10 cellular contexts compared by ENCODE assay signal in genomic region chr21:34846214-34846575, GRCh38.
DNase-seq lines count a peak whose midpoint lies in the region; ATAC-seq, FAIRE-seq and TF ChIP-seq lines count a peak whose summit lies in the region.
"Had no signal": no experiment of that assay in that cellular context is flagged by ENCODE, and none has a peak within 500 bp of the region (broad histone marks: within the 10 kb centered on the region; RNA-seq: fewer than 3 reads in every experiment).

No MANE protein-coding gene starts in this region.

- H3K27me3 ChIP-seq in BLaER1 treated with 17β-estradiol and CSF1 and Interleukin-3, amounts not matched to agents 10 nM and 100 nM, result no peaks in the 10 kb centered on the region
- H3K27me3 ChIP-seq in Loucy (ENCODE audit: insufficient read depth, low read length, poor library complexity, severe bottlenecking) (no peaks in the 10 kb centered on the region), trophoblast cell (ENCODE audit: insufficient read depth, low read length) (no peaks in the 10 kb centered on the region), pancreas (no peaks in the 10 kb centered on the region)

- no peaks in the 10 kb centered on the region for H3K9me3 Mint-ChIP-seq in effector memory CD8-positive, alpha-beta T cell
- H3K9me3 Mint-ChIP-seq: immature natural killer cell had no signal

- peaks cover 33% of the 10 kb centered on the region for H3K36me3 Mint-ChIP-seq in effector memory CD8-positive, alpha-beta T cell (ENCODE audit: insufficient read depth)

- no peak overlapping the region for H3K4me3 ChIP-seq in BLaER1 treated with 17β-estradiol and CSF1 and Interleukin-3, amounts not matched to agents 10 nM and 100 nM
- H3K4me3 ChIP-seq in Loucy (ENCODE audit: low read length, poor library complexity, severe bottlenecking), result no peak overlapping the region
- no peak overlapping the region for H3K4me3 ChIP-seq in trophoblast cell (ENCODE audit: low read depth, low read length)
- no peak overlapping the region for H3K4me3 ChIP-seq in pancreas

- H3K36me3 ChIP-seq in BLaER1 treated with 17β-estradiol and CSF1 and Interleukin-3, amounts not matched to agents 10 nM and 100 nM, result peaks cover 94 to 97% (median 96%) of the 10 kb centered on the region in 11 experiments
- H3K36me3 ChIP-seq in Loucy (ENCODE audit: insufficient read depth, low read length), result peaks cover 93% of the 10 kb centered on the region
- H3K36me3 ChIP-seq in trophoblast cell (ENCODE audit: control insufficient read depth in 1 of 2, insufficient read depth in 2 of 2, low read length in 2 of 2), result peaks cover 35 to 47% of the 10 kb centered on the region in 2 experiments
- H3K36me3 ChIP-seq in pancreas, result no peaks in the 10 kb centered on the region

- H3K27ac ChIP-seq in BLaER1 treated with 17β-estradiol and CSF1 and Interleukin-3, amounts not matched to agents 10 nM and 100 nM, result peak overlapping the region in 4 of 11 experiments; percentile 1 to 23 (median 7); a peak in 9 of 22 replicates
- H3K27ac ChIP-seq in trophoblast cell (ENCODE audit: low read depth, low read length), result peak overlapping the region; percentile 86
- no peak overlapping the region for H3K27ac ChIP-seq in pancreas

- FAIRE-seq in GM19239 (lab: Jason Lieb, UNC), result no peak
- no peak for FAIRE-seq in pancreas (lab: Jason Lieb, UNC)

- H4K8ac ChIP-seq in trophoblast cell (ENCODE audit: low read depth, low read length), result peak overlapping the region; percentile 55

- H3K4me2 ChIP-seq in BLaER1 treated with 17β-estradiol and CSF1 and Interleukin-3, amounts not matched to agents 10 nM and 100 nM, result peak overlapping the region; percentile 15 to 86 (median 40); a peak in 19 of 22 replicates
- no peak overlapping the region for H3K4me2 ChIP-seq in Loucy (ENCODE audit: low read depth, low read length, poor library complexity, severe bottlenecking)
- peak overlapping the region; percentile 9 for H3K4me2 ChIP-seq in trophoblast cell (ENCODE audit: low read length)

- H3K9me3 ChIP-seq in BLaER1 treated with 17β-estradiol and CSF1 and Interleukin-3, amounts not matched to agents 10 nM and 100 nM (replicated peaks in 1 of 11), result no peaks in the 10 kb centered on the region
- H3K9me3 ChIP-seq in Loucy (ENCODE audit: insufficient read depth, low read depth, low read length), result no peaks in the 10 kb centered on the region
- H3K9me3 ChIP-seq in trophoblast cell (ENCODE audit: insufficient read depth, low read depth, low read length), result peaks cover 1% of the 10 kb centered on the region
- no peaks in the 10 kb centered on the region for H3K9me3 ChIP-seq in pancreas

- peaks cover 92 to 98% (median 96%) of the 10 kb centered on the region in 11 experiments for H4K20me1 ChIP-seq in BLaER1 treated with 17β-estradiol and CSF1 and Interleukin-3, amounts not matched to agents 10 nM and 100 nM
- H4K20me1 ChIP-seq in Loucy (ENCODE audit: insufficient read depth, low read length, poor library complexity, severe bottlenecking), result peaks cover 94% of the 10 kb centered on the region

- peaks cover 40 to 48% of the 10 kb centered on the region in 2 donors for H3K4me1 Mint-ChIP-seq in effector memory CD8-positive, alpha-beta T cell (ENCODE audit: low read depth in 2 of 2)

- peak overlapping the region; percentile 41 for H3K14ac ChIP-seq in trophoblast cell (ENCODE audit: low read length)

- WGBS in trophoblast cell (ENCODE audit: extremely low coverage, insufficient coverage, insufficient read length), result no CpG with 5 or more reads among the region's 2 CpGs
- WGBS in pancreas, 2 donors, result 84 to 97% methylated on average over 2 of the region's 2 CpGs

- no peak overlapping the region for H2AK5ac ChIP-seq in trophoblast cell (ENCODE audit: low read length)

- peak overlapping the region in 2 of 11 experiments; percentile 3 to 57; a peak in 3 of 22 replicates for H3K9ac ChIP-seq in BLaER1 treated with 17β-estradiol and CSF1 and Interleukin-3, amounts not matched to agents 10 nM and 100 nM
- H3K9ac ChIP-seq in Loucy (ENCODE audit: low read depth, low read length, poor library complexity, severe bottlenecking) (peak overlapping the region; percentile 25), trophoblast cell (ENCODE audit: low read length) (no peak overlapping the region)

- H3K9me2 ChIP-seq in Loucy (replicated peaks; ENCODE audit: low read depth, low read length), result no peaks in the 10 kb centered on the region

- intact Hi-C loops in pancreas (cut with DNase I), result no loop called here

- peak overlapping the region; percentile 56 to 90 for H3K27ac Mint-ChIP-seq in effector memory CD8-positive, alpha-beta T cell

- H2BK5ac ChIP-seq in trophoblast cell (ENCODE audit: low read depth, low read length, poor library complexity), result peak overlapping the region; percentile 85

- H4K91ac ChIP-seq in trophoblast cell (ENCODE audit: low read depth, low read length), result peak overlapping the region; percentile 91

- H3K18ac ChIP-seq in trophoblast cell (ENCODE audit: low read length), result peak overlapping the region; percentile 50

- no peak for DNase-seq in effector memory CD8-positive, alpha-beta T cell
- DNase-seq in trophoblast cell (no peak), GM19239 (ENCODE audit: insufficient read length, low spot score) (no peak), NOMO-1 (lab: John Stamatoyannopoulos, UW; ENCODE audit: unreplicated experiment in 2 of 2) (no peak), SW 1271 (lab: John Stamatoyannopoulos, UW) (no peak), pancreas (no peak)
- DNase-seq: NCI-H526 treated with DMSO at 0.1 percent for 48 hours had no signal

- H2BK12ac ChIP-seq in trophoblast cell (ENCODE audit: low read length), result peak overlapping the region; percentile 34

- H2BK120ac ChIP-seq in trophoblast cell (ENCODE audit: insufficient read depth, low read length, poor library complexity), result peak overlapping the region; percentile 69

- H3K4ac ChIP-seq in trophoblast cell (ENCODE audit: low read depth, low read length), result no peak overlapping the region

- H3K4me3 Mint-ChIP-seq in effector memory CD8-positive, alpha-beta T cell, result peak overlapping the region; percentile 55 to 60

- no peak overlapping the region for H4K12ac ChIP-seq in trophoblast cell (ENCODE audit: low read depth, low read length)

- no peak for ATAC-seq in effector memory CD8-positive, alpha-beta T cell (replicated peaks)
- no peak for ATAC-seq in pancreas

- TF ChIP-seq CTCF in Loucy (conservative IDR thresholded peaks at IDR 0.05; ENCODE audit: low read length), result no peak
- no peak for TF ChIP-seq CTCF in pancreas (IDR thresholded peaks at IDR 0.05)

- peaks cover 23% of the 10 kb centered on the region for H3K79me1 ChIP-seq in trophoblast cell (ENCODE audit: low read length)

- peaks cover 4% of the 10 kb centered on the region; the same call in 1 of the 2 replicates for H3F3A ChIP-seq in Loucy (ENCODE audit: low read depth)

- no peaks in the 10 kb centered on the region for H3K27me3 Mint-ChIP-seq in effector memory CD8-positive, alpha-beta T cell

- H2AFZ ChIP-seq in Loucy (ENCODE audit: low read length) (no peak overlapping the region), trophoblast cell (ENCODE audit: insufficient read depth, low read length, poor library complexity) (no peak overlapping the region)

- no peak overlapping the region for H3K23ac ChIP-seq in trophoblast cell (ENCODE audit: low read length)

- peaks cover 77% of the 10 kb centered on the region for H3K79me2 ChIP-seq in Loucy (ENCODE audit: insufficient read depth, low read length)
- H3K79me2 ChIP-seq in trophoblast cell (ENCODE audit: control insufficient read depth, insufficient read depth, low read length, poor library complexity), result no peaks in the 10 kb centered on the region

- H3K4me1 ChIP-seq in BLaER1 treated with 17β-estradiol and CSF1 and Interleukin-3, amounts not matched to agents 10 nM and 100 nM, result peaks cover 37 to 90% (median 61%) of the 10 kb centered on the region in 10 experiments
- peaks cover 11% of the 10 kb centered on the region for H3K4me1 ChIP-seq in Loucy (ENCODE audit: insufficient read depth, low read length, poor library complexity, severe bottlenecking)
- peaks cover 20 to 27% of the 10 kb centered on the region in 2 experiments for H3K4me1 ChIP-seq in trophoblast cell (ENCODE audit: control insufficient read depth in 1 of 2, insufficient read depth in 2 of 2, low read length in 2 of 2)
- peaks cover 0 to 16% (median 0%) of the 10 kb centered on the region in 3 donors for H3K4me1 ChIP-seq in pancreas
